Comparison of ENCODE assay signal across 32 cellular contexts in the genomic region with DNA sequence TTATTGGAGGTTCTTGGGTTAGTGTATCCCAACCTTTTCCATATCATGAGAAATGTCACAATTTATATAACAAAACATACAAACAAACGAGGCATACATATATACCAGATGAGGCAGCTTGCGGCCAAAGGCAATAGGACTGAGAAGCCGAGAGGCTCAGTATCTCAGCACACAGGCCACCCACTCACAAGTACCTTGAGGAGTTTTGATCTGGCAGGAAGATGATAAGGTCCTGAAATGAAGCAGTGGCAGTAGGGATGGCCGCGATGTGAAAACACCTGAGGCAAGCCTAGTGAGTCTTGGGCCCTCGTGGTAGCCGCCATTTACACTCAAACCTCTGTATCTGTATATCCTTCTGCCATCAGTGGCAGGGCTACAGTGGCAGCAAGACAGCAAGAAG.
"Had no signal": no experiment of that assay in that cellular context is flagged by ENCODE, and none has a peak within 500 bp of the region (broad histone marks: within the 10 kb centered on the region; RNA-seq: fewer than 3 reads in every experiment).

No MANE protein-coding gene starts in this region.

- DNase-seq: activated CD4-positive, alpha-beta memory T cell treated with anti-CD3 and anti-CD28 coated beads, Interleukin-2, amount 10 ng/mL, durations not matched to agents 7 days and 5 days; activated CD4-positive, alpha-beta T cell treated with anti-CD3 and anti-CD28 coated beads for 1 hour; activated CD4-positive, alpha-beta T cell treated with anti-CD3 and anti-CD28 coated beads for 4 hours; activated CD4-positive, alpha-beta T cell treated with anti-CD3 and anti-CD28 coated beads, Interleukin-2, amount 10 ng/mL, durations not matched to agents 7 days and 5 days; activated CD4-positive, alpha-beta T cell treated with anti-CD3 and anti-CD28 coated beads, Interleukin-2, amount 50 U/mL, for 4 hours; activated effector memory CD4-positive, alpha-beta T cell treated with Interleukin-2 at 50 U/mL for 16 hours; activated gamma-delta T cell treated with Interleukin-2 at 50 U/mL for 16 hours; activated naive CD4-positive, alpha-beta T cell treated with anti-CD3 and anti-CD28 coated beads, Interleukin-2, amount 50 U/mL, for 16 hours; activated naive CD4-positive, alpha-beta T cell treated with Interleukin-2 at 50 U/mL for 16 hours; activated T-cell treated with anti-CD3 and anti-CD28 coated beads, Interleukin-2, amount 50 U/mL, for 4 hours; amniotic stem cell; anterior cingulate cortex; body of pancreas; central memory CD4-positive, alpha-beta T cell; cerebellar nuclear complex; colonic mucosa; effector CD8-positive, alpha-beta T cell; foreskin fibroblast; gastrocnemius medialis; glutamatergic neuron; heart left ventricle; T-helper 2 cell had no signal

- H3K4me3 Mint-ChIP-seq: activated CD4-positive, alpha-beta memory T cell treated with anti-CD3 and anti-CD28 coated beads, Interleukin-2, amount 10 ng/mL, durations not matched to agents 7 days and 5 days; activated CD4-positive, alpha-beta T cell treated with anti-CD3 and anti-CD28 coated beads, Interleukin-2, amount 10 ng/mL, durations not matched to agents 7 days and 5 days; activated naive CD8-positive, alpha-beta T cell; activated T-cell treated with anti-CD3 and anti-CD28 coated beads, Interleukin-2, amount 50 U/mL, for 4 hours; activated T-helper 17 cell treated with anti-CD3 and anti-CD28 coated beads, Interleukin-2, amount 50 U/mL, for 72 hours; WTC11 had no signal

- H3K36me3 Mint-ChIP-seq: activated naive CD8-positive, alpha-beta T cell had no signal

- FAIRE-seq: endometrium, endothelial cell of umbilical vein, TTC549 had no signal

- H3K9me3 Mint-ChIP-seq: activated CD4-positive, alpha-beta memory T cell treated with anti-CD3 and anti-CD28 coated beads, Interleukin-2, amount 10 ng/mL, durations not matched to agents 7 days and 5 days; activated T-cell treated with anti-CD3 and anti-CD28 coated beads, Interleukin-2, amount 50 U/mL, for 4 hours; activated T-helper 17 cell treated with anti-CD3 and anti-CD28 coated beads, Interleukin-2, amount 50 U/mL, for 72 hours had no signal

- H3K4me1 Mint-ChIP-seq: activated T-helper 17 cell treated with anti-CD3 and anti-CD28 coated beads, Interleukin-2, amount 50 U/mL, for 72 hours had no signal

- H2AFZ ChIP-seq: hepatocyte had no signal

- H3K4me3 ChIP-seq: body of pancreas, cardiac muscle cell, colonic mucosa, gastrocnemius medialis, heart left ventricle, hepatocyte had no signal

- H3K27ac ChIP-seq: body of pancreas, cardiac muscle cell, colonic mucosa, gastrocnemius medialis, heart left ventricle, VCaP had no signal

- ATAC-seq: activated T-cell treated with anti-CD3 and anti-CD28 coated beads, Interleukin-2, amount 50 U/mL, for 4 hours; activated T-helper 17 cell treated with anti-CD3 and anti-CD28 coated beads, Interleukin-2, amount 50 U/mL, for 72 hours; body of pancreas; esophagus mucosa; gastrocnemius medialis; heart left ventricle; WTC11 had no signal

- H3K4me2 ChIP-seq: hepatocyte had no signal

- H3K27ac Mint-ChIP-seq: activated CD4-positive, alpha-beta memory T cell treated with anti-CD3 and anti-CD28 coated beads, Interleukin-2, amount 10 ng/mL, durations not matched to agents 7 days and 5 days; activated CD4-positive, alpha-beta T cell treated with anti-CD3 and anti-CD28 coated beads, Interleukin-2, amount 10 ng/mL, durations not matched to agents 7 days and 5 days; activated naive CD8-positive, alpha-beta T cell; activated T-helper 17 cell treated with anti-CD3 and anti-CD28 coated beads, Interleukin-2, amount 50 U/mL, for 72 hours; WTC11 had no signal

- H3K27me3 ChIP-seq: body of pancreas, cardiac muscle cell, gastrocnemius medialis, hepatocyte had no signal

- H3K79me2 ChIP-seq: hepatocyte had no signal

- H3K36me3 ChIP-seq: cardiac muscle cell, colonic mucosa, gastrocnemius medialis, heart left ventricle had no signal

- H3K27me3 Mint-ChIP-seq: activated CD4-positive, alpha-beta memory T cell treated with anti-CD3 and anti-CD28 coated beads, Interleukin-2, amount 10 ng/mL, durations not matched to agents 7 days and 5 days; activated CD4-positive, alpha-beta T cell treated with anti-CD3 and anti-CD28 coated beads, Interleukin-2, amount 10 ng/mL, durations not matched to agents 7 days and 5 days; activated naive CD8-positive, alpha-beta T cell; activated T-helper 17 cell treated with anti-CD3 and anti-CD28 coated beads, Interleukin-2, amount 50 U/mL, for 72 hours had no signal

- H3K9me3 ChIP-seq: body of pancreas, colonic mucosa, gastrocnemius medialis, heart left ventricle had no signal

- H3K4me1 ChIP-seq: colonic mucosa, gastrocnemius medialis, heart left ventricle had no signal
